1 cellular context compared by ENCODE assay signal in the genomic region with DNA sequence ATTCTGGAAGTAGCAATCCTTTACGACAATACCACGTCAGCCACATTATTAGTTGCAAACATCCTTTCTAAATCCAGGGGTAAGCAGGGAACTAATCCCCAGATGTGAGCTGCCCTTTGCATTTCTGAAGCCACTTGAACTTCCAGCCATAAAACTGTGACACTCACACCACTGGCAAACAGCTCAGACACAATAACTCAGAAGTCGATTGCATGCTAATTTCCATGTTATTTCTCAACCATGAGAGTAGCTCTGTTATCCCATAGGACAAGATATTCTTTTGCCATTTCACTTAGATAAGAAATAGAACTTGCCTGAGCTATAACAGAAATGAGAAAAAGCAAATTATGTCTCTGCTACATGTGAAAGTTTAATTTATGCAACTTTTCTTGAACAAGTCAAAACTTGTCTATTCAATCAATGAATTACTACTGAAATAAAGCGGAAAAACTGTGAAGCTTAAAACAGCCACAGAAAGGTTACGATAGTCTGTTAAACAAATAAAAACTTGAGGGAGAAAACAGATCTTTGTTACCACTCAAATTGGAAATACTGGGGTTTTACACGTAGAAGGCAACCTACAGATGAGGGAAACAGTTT.
TF ChIP-seq lines count a peak whose summit lies in the region.

No MANE protein-coding gene starts in this region.

TF ChIP-seq in IMR-90, 13 proteins besides CTCF, POLR2A, EP300 and RAD21 (continued from another document):
- TF ChIP-seq USF2 (IDR thresholded peaks at IDR 0.05; ENCODE audit: low read depth, low read length) (no peak), NFE2L2 (IDR thresholded peaks at IDR 0.05; ENCODE audit: low read depth, low read length) (no peak), RCOR1 (IDR thresholded peaks at IDR 0.05; ENCODE audit: insufficient replicate concordance, low read length) (no peak), CHD1 (IDR thresholded peaks at IDR 0.05; ENCODE audit: low read depth, low read length) (no peak), BHLHE40 (IDR thresholded peaks at IDR 0.05; ENCODE audit: low read depth, low read length) (no peak), MXI1 (IDR thresholded peaks at IDR 0.05; ENCODE audit: borderline replicate concordance, low read depth, low read length) (no peak)
